ENCODE assay signal across 24 cellular contexts in genomic region chr15:90114451-90114901, GRCh38.
"Had no signal": no experiment of that assay in that cellular context is flagged by ENCODE, and none has a peak within 500 bp of the region (broad histone marks: within the 10 kb centered on the region; RNA-seq: fewer than 3 reads in every experiment).

No MANE protein-coding gene starts in this region.

- H3K4me1 ChIP-seq: adrenal gland, gastroesophageal sphincter, heart left ventricle, prostate gland, testis, upper lobe of left lung had no signal

- H3K27me3 Mint-ChIP-seq: activated naive CD4-positive, alpha-beta T cell treated with anti-CD3 and anti-CD28 coated beads, Interleukin-2, amount 50 U/mL, for 24 hours; stimulated activated memory B cell treated with anti-CD40 and anti-IgM and Interleukin-4, amounts not matched to agents 10 μg/mL and 1 μg/mL and 100 μg/mL, for 72 hours had no signal

- DNase-seq: activated CD4-positive, alpha-beta T cell treated with anti-CD3 and anti-CD28 coated beads, Interleukin-2, amount 50 U/mL, for 1 hour; activated CD8-positive, alpha-beta memory T cell treated with anti-CD3 and anti-CD28 coated beads, Interleukin-2, amount 50 U/mL, for 4 hours; activated effector memory CD4-positive, alpha-beta T cell treated with anti-CD3 and anti-CD28 coated beads, Interleukin-2, amount 50 U/mL, for 16 hours; activated T-cell treated with anti-CD3 and anti-CD28 coated beads, Interleukin-2, amount 50 U/mL, for 48 hours; adrenal gland; heart left ventricle; kidney; midbrain; occipital lobe; right cardiac atrium; small intestine; stimulated activated CD4-positive, alpha-beta T cell treated with anti-CD3 and anti-CD28 coated beads, Interleukin-4, amount 100 ng/mL, for 4 hours; T-helper 1 cell; T-helper 9 cell; testis; upper lobe of left lung had no signal

- H3K9me3 ChIP-seq: prostate gland, testis had no signal

- H3K4me3 Mint-ChIP-seq: activated naive CD4-positive, alpha-beta T cell treated with anti-CD3 and anti-CD28 coated beads, Interleukin-2, amount 50 U/mL, for 24 hours; nephron; stimulated activated memory B cell treated with anti-CD40 and anti-IgM and Interleukin-4, amounts not matched to agents 10 μg/mL and 1 μg/mL and 100 μg/mL, for 72 hours had no signal

- H3K27ac ChIP-seq: adrenal gland, cardiac muscle cell, dorsolateral prefrontal cortex, gastroesophageal sphincter, heart left ventricle, prostate gland, testis, upper lobe of left lung had no signal

- H3K27ac Mint-ChIP-seq: activated naive CD4-positive, alpha-beta T cell treated with anti-CD3 and anti-CD28 coated beads, Interleukin-2, amount 50 U/mL, for 24 hours; nephron; stimulated activated memory B cell treated with anti-CD40 and anti-IgM and Interleukin-4, amounts not matched to agents 10 μg/mL and 1 μg/mL and 100 μg/mL, for 72 hours had no signal

- H3K4me3 ChIP-seq: adrenal gland, cardiac muscle cell, dorsolateral prefrontal cortex, gastroesophageal sphincter, heart left ventricle, lung, prostate gland, testis, upper lobe of left lung had no signal

- H3K36me3 ChIP-seq: adrenal gland, cardiac muscle cell, gastroesophageal sphincter, heart left ventricle, prostate gland, upper lobe of left lung had no signal

- H3K4me1 Mint-ChIP-seq: activated naive CD4-positive, alpha-beta T cell treated with anti-CD3 and anti-CD28 coated beads, Interleukin-2, amount 50 U/mL, for 24 hours; nephron; stimulated activated memory B cell treated with anti-CD40 and anti-IgM and Interleukin-4, amounts not matched to agents 10 μg/mL and 1 μg/mL and 100 μg/mL, for 72 hours had no signal

- H3K27me3 ChIP-seq: adrenal gland, cardiac muscle cell, dorsolateral prefrontal cortex, gastroesophageal sphincter, heart left ventricle, testis, upper lobe of left lung had no signal
